ENCODE assay signal across 32 cellular contexts in the genomic region with DNA sequence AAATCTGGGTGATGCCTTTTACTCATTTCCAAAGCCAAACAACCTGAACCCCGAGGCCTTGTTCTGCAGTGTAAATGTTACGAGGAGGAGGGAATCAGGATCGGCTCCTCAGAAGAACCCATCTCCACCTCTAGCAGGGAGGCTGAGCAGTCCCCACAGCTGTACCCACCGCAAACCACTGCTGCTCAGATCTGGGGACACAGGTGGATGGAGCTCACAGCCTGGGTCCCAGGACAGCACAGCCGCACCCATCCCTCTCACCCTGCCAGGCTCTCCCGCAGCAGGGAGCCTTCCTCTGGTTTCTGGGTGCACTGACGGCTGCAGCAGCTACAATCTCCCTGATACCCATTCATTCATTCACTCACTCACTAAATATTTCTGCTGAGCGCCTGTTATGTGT. TPM values are rescaled to one million over a fixed set of nuclear protein-coding genes. Genes with fewer than 3 reads are reported as not detected.
"Had no signal": no experiment of that assay in that cellular context is flagged by ENCODE, and none has a peak within 500 bp of the region (broad histone marks: within the 10 kb centered on the region; RNA-seq: fewer than 3 reads in every experiment).

No MANE protein-coding gene starts in this region.

- H3K27me3 ChIP-seq: adrenal gland, body of pancreas had no signal

- H3K4me3 Mint-ChIP-seq: activated CD4-positive, alpha-beta memory T cell treated with anti-CD3 and anti-CD28 coated beads for 36 hours; activated CD4-positive, alpha-beta T cell treated with anti-CD3 and anti-CD28 coated beads for 36 hours; activated CD4-positive, alpha-beta T cell treated with anti-CD3 and anti-CD28 coated beads, Interleukin-2, amount 10 ng/mL, durations not matched to agents 24 days and 14 days; activated CD8-positive, alpha-beta memory T cell treated with anti-CD3 and anti-CD28 coated beads, Interleukin-2, amount 10 ng/mL, durations not matched to agents 7 days and 5 days; activated CD8-positive, alpha-beta T cell treated with anti-CD3 and anti-CD28 coated beads, Interleukin-2, amount 10 ng/mL, durations not matched to agents 7 days and 5 days; activated naive CD4-positive, alpha-beta T cell treated with anti-CD3 and anti-CD28 coated beads for 36 hours; activated naive CD4-positive, alpha-beta T cell treated with anti-CD3 and anti-CD28 coated beads, Interleukin-2, amount 50 U/mL, for 24 hours; activated naive CD8-positive, alpha-beta T cell treated with anti-CD3 and anti-CD28 coated beads for 36 hours; activated naive CD8-positive, alpha-beta T cell treated with anti-CD3 and anti-CD28 coated beads, Interleukin-2, amount 50 U/mL, for 24 hours; activated T-helper 1 cell treated with anti-CD3 and anti-CD28 coated beads, Interleukin-12 subunit alpha, Interleukin-12 subunit beta, Interleukin-2, Interleukin-4 antibody, amounts not matched to agents 30 ng/mL and 10 ng/mL and 1 ng/mL, durations not matched to agents 14 hours and 24 hours and 36 hours had no signal

- H3K27ac ChIP-seq: adrenal gland, body of pancreas, epithelial cell of prostate, esophagus squamous epithelium had no signal

- H3K36me3 ChIP-seq: adrenal gland, esophagus squamous epithelium had no signal

- H3K36me3 Mint-ChIP-seq: activated CD4-positive, alpha-beta memory T cell treated with anti-CD3 and anti-CD28 coated beads for 36 hours; activated CD8-positive, alpha-beta memory T cell treated with anti-CD3 and anti-CD28 coated beads, Interleukin-2, amount 10 ng/mL, durations not matched to agents 7 days and 5 days; activated naive CD4-positive, alpha-beta T cell treated with anti-CD3 and anti-CD28 coated beads, Interleukin-2, amount 50 U/mL, for 24 hours; activated naive CD8-positive, alpha-beta T cell treated with anti-CD3 and anti-CD28 coated beads for 36 hours had no signal

- H3K27ac Mint-ChIP-seq: activated CD4-positive, alpha-beta memory T cell treated with anti-CD3 and anti-CD28 coated beads for 36 hours; activated CD4-positive, alpha-beta T cell treated with anti-CD3 and anti-CD28 coated beads for 36 hours; activated CD4-positive, alpha-beta T cell treated with anti-CD3 and anti-CD28 coated beads, Interleukin-2, amount 10 ng/mL, durations not matched to agents 24 days and 14 days; activated CD8-positive, alpha-beta memory T cell treated with anti-CD3 and anti-CD28 coated beads, Interleukin-2, amount 10 ng/mL, durations not matched to agents 7 days and 5 days; activated CD8-positive, alpha-beta T cell treated with anti-CD3 and anti-CD28 coated beads, Interleukin-2, amount 10 ng/mL, durations not matched to agents 7 days and 5 days; activated naive CD4-positive, alpha-beta T cell treated with anti-CD3 and anti-CD28 coated beads for 36 hours; activated naive CD4-positive, alpha-beta T cell treated with anti-CD3 and anti-CD28 coated beads, Interleukin-2, amount 50 U/mL, for 24 hours; activated naive CD8-positive, alpha-beta T cell treated with anti-CD3 and anti-CD28 coated beads for 36 hours; activated naive CD8-positive, alpha-beta T cell treated with anti-CD3 and anti-CD28 coated beads, Interleukin-2, amount 50 U/mL, for 24 hours; activated T-helper 1 cell treated with anti-CD3 and anti-CD28 coated beads, Interleukin-12 subunit alpha, Interleukin-12 subunit beta, Interleukin-2, Interleukin-4 antibody, amounts not matched to agents 30 ng/mL and 10 ng/mL and 1 ng/mL, durations not matched to agents 14 hours and 24 hours and 36 hours; activated T-helper 2 cell treated with anti-CD3 and anti-CD28 coated beads, Interferon-gamma antibody, Interleukin-2, Interleukin-4, amounts not matched to agents 10 μg/mL and 5 μg/mL and 100 μg/mL, durations not matched to agents 14 hours and 24 hours and 36 hours had no signal

- DNase-seq: activated CD4-positive, alpha-beta memory T cell treated with anti-CD3 and anti-CD28 coated beads for 36 hours; activated CD4-positive, alpha-beta T cell treated with anti-CD3 and anti-CD28 coated beads for 36 hours; activated CD4-positive, alpha-beta T cell treated with anti-CD3 and anti-CD28 coated beads, Interleukin-2, amount 10 ng/mL, durations not matched to agents 24 days and 14 days; activated CD4-positive, CD25-positive, alpha-beta regulatory T cell; activated CD4-positive, CD25-positive, alpha-beta regulatory T cell treated with anti-CD3 and anti-CD28 coated beads, Interleukin-2, amount 50 U/mL, for 72 hours; activated CD8-positive, alpha-beta memory T cell treated with anti-CD3 and anti-CD28 coated beads, Interleukin-2, amount 10 ng/mL, durations not matched to agents 7 days and 5 days; activated CD8-positive, alpha-beta memory T cell treated with anti-CD3 and anti-CD28 coated beads, Interleukin-2, amount 50 U/mL, for 4 hours; activated CD8-positive, alpha-beta T cell treated with anti-CD3 and anti-CD28 coated beads, Interleukin-2, amount 10 ng/mL, durations not matched to agents 7 days and 5 days; activated effector memory CD4-positive, alpha-beta T cell treated with anti-CD3 and anti-CD28 coated beads, Interleukin-2, amount 50 U/mL, for 16 hours; activated naive CD4-positive, alpha-beta T cell treated with anti-CD3 and anti-CD28 coated beads for 36 hours; activated naive CD8-positive, alpha-beta T cell treated with anti-CD3 and anti-CD28 coated beads for 36 hours; activated naive CD8-positive, alpha-beta T cell treated with anti-CD3 and anti-CD28 coated beads, Interleukin-2, amount 50 U/mL, for 24 hours; activated T-cell treated with anti-CD3 and anti-CD28 coated beads, Interleukin-2, amount 50 U/mL, for 1 hour; activated T-cell treated with anti-CD3 and anti-CD28 coated beads, Interleukin-2, amount 50 U/mL, for 48 hours; adrenal gland; amygdala; aorta; body of pancreas; caudate nucleus; effector CD8-positive, alpha-beta T cell; esophagus squamous epithelium; foreskin melanocyte; head of caudate nucleus; T-helper 2 cell had no signal

- FAIRE-seq: colon, endometrium, endothelial cell of umbilical vein had no signal

- H3K4me3 ChIP-seq: adrenal gland, body of pancreas, esophagus squamous epithelium had no signal

- H3K9me3 ChIP-seq: adrenal gland, body of pancreas, esophagus squamous epithelium had no signal

- ATAC-seq: activated CD4-positive, alpha-beta T cell treated with anti-CD3 and anti-CD28 coated beads for 36 hours; activated CD8-positive, alpha-beta memory T cell treated with anti-CD3 and anti-CD28 coated beads, Interleukin-2, amount 10 ng/mL, durations not matched to agents 7 days and 5 days; activated CD8-positive, alpha-beta T cell treated with anti-CD3 and anti-CD28 coated beads, Interleukin-2, amount 10 ng/mL, durations not matched to agents 7 days and 5 days; activated naive CD8-positive, alpha-beta T cell treated with anti-CD3 and anti-CD28 coated beads, Interleukin-2, amount 50 U/mL, for 24 hours; body of pancreas had no signal

RNA-seq across cellular contexts. Expression of a gene that starts 44.0 kb away (rescaled TPM):
- total RNA-seq: activated CD4-positive, alpha-beta memory T cell treated with anti-CD3 and anti-CD28 coated beads for 36 hours; activated CD4-positive, alpha-beta T cell treated with anti-CD3 and anti-CD28 coated beads for 36 hours; activated CD4-positive, alpha-beta T cell treated with anti-CD3 and anti-CD28 coated beads, Interleukin-2, amount 10 ng/mL, durations not matched to agents 24 days and 14 days; activated CD8-positive, alpha-beta memory T cell treated with anti-CD3 and anti-CD28 coated beads for 36 hours; activated CD8-positive, alpha-beta memory T cell treated with anti-CD3 and anti-CD28 coated beads, Interleukin-2, amount 10 ng/mL, durations not matched to agents 7 days and 5 days; activated CD8-positive, alpha-beta T cell treated with anti-CD3 and anti-CD28 coated beads, Interleukin-2, amount 10 ng/mL, durations not matched to agents 7 days and 5 days; activated naive CD4-positive, alpha-beta T cell treated with anti-CD3 and anti-CD28 coated beads for 36 hours; activated naive CD8-positive, alpha-beta T cell treated with anti-CD3 and anti-CD28 coated beads for 36 hours; activated T-helper 1 cell treated with anti-CD3 and anti-CD28 coated beads, Interleukin-12 subunit alpha, Interleukin-12 subunit beta, Interleukin-2, Interleukin-4 antibody, amounts not matched to agents 30 ng/mL and 10 ng/mL and 1 ng/mL, durations not matched to agents 14 hours and 24 hours and 36 hours; activated T-helper 2 cell treated with anti-CD3 and anti-CD28 coated beads, Interferon-gamma antibody, Interleukin-2, Interleukin-4, amounts not matched to agents 10 μg/mL and 5 μg/mL and 100 μg/mL, durations not matched to agents 14 hours and 24 hours and 36 hours had no signal
